ENCODE assay signal across 11 cellular contexts in genomic region chr13:39565036-39565949, GRCh38. TPM values are rescaled to one million over a fixed set of nuclear protein-coding genes. Genes with fewer than 3 reads are reported as not detected.
DNase-seq lines count a peak whose midpoint lies in the region; ATAC-seq and TF ChIP-seq lines count a peak whose summit lies in the region.
"Had no signal": no experiment of that assay in that cellular context is flagged by ENCODE, and none has a peak within 500 bp of the region (broad histone marks: within the 10 kb centered on the region; RNA-seq: fewer than 3 reads in every experiment).

No MANE protein-coding gene starts in this region.

- no peak for ATAC-seq in GM18907 (IDR thresholded peaks at IDR 0.05; ENCODE audit: unreplicated experiment)
- no peak for ATAC-seq in HG03432 (IDR thresholded peaks at IDR 0.05; ENCODE audit: unreplicated experiment)
- ATAC-seq: activated CD8-positive, alpha-beta T cell treated with anti-CD3 and anti-CD28 coated beads for 36 hours had no signal

- peak overlapping the region; percentile 16 for H3K4me2 ChIP-seq in OCI-LY3 (ENCODE audit: low read length)

- peaks cover 27% of the 10 kb centered on the region for H3K79me2 ChIP-seq in OCI-LY3 (ENCODE audit: low read length)

- no peaks in the 10 kb centered on the region for H3K27me3 ChIP-seq in OCI-LY3 (ENCODE audit: low read depth, low read length)

- no peaks in the 10 kb centered on the region for H4K20me1 ChIP-seq in OCI-LY3 (ENCODE audit: insufficient read depth, low read length)

- no peak overlapping the region for H3K9ac ChIP-seq in OCI-LY3 (ENCODE audit: low read length)

- DNase-seq in COLO829 (ENCODE audit: low spot score), result peak; percentile 95
- peak; percentile 85 for DNase-seq in epithelial cell of esophagus (ENCODE audit: low read depth)
- peak; percentile 70 for DNase-seq in myocyte (ENCODE audit: low read depth)
- no peak for DNase-seq in pons (ENCODE audit: low spot score)
- no peak for DNase-seq in activated naive CD4-positive, alpha-beta T cell treated with anti-CD3 and anti-CD28 coated beads, Interleukin-2, amount 50 U/mL, for 16 hours
- DNase-seq: activated CD8-positive, alpha-beta T cell treated with anti-CD3 and anti-CD28 coated beads for 36 hours; NCI-H146; stimulated activated CD4-positive, alpha-beta T cell treated with anti-CD3 and anti-CD28 coated beads, Interleukin-2, amount 100 ng/mL, for 48 hours had no signal

- H3K4me3 ChIP-seq in OCI-LY3 (ENCODE audit: low read length), result no peak overlapping the region
- no peak overlapping the region for H3K4me3 ChIP-seq in epithelial cell of esophagus (ENCODE audit: low read length)

- TF ChIP-seq CTCF in OCI-LY3 (IDR thresholded peaks at IDR 0.05; ENCODE audit: low read depth, low read length) (no peak), epithelial cell of esophagus (IDR thresholded peaks at IDR 0.05; ENCODE audit: insufficient read depth, low read depth, low read length, missing control alignments) (no peak)

- H3K27ac ChIP-seq in OCI-LY3 (ENCODE audit: low read length), result no peak overlapping the region

- H2AFZ ChIP-seq in OCI-LY3 (ENCODE audit: low read depth, low read length), result no peak overlapping the region

- peaks cover 5% of the 10 kb centered on the region for H3K36me3 ChIP-seq in OCI-LY3 (replicated peaks; ENCODE audit: low read depth, low read length)

- H3K4me1 ChIP-seq in OCI-LY3 (ENCODE audit: low read length), result peaks cover 14% of the 10 kb centered on the region

- no peaks in the 10 kb centered on the region for H3K9me3 ChIP-seq in OCI-LY3 (ENCODE audit: insufficient read depth, low read length)

RNA-seq across cellular contexts. Expression of gene LHFPL6, which starts 37.7 kb away (rescaled TPM):
- total RNA-seq in myocyte, result 12.5 and 14.4 TPM in 2 replicates
- 37.1 TPM for polyA plus RNA-seq in myocyte (2012)

Comparison
In these comparisons a context has a peak if more than half of its experiments do, and no peak if none do; other contexts are left out.
1. DNase-seq: peak in COLO829 (single experiment), epithelial cell of esophagus (single experiment) and myocyte (single experiment); none in pons (single experiment) and activated naive CD4-positive, alpha-beta T cell treated with anti-CD3 and anti-CD28 coated beads, Interleukin-2, amount 50 U/mL, for 16 hours (single experiment).